In genomic region chr16:49369638-49370219, GRCh38 we compare ENCODE assay signal across 19 cellular contexts. TPM values are rescaled to one million over a fixed set of nuclear protein-coding genes. Genes with fewer than 3 reads are reported as not detected.
DNase-seq lines count a peak whose midpoint lies in the region; ATAC-seq, FAIRE-seq and TF ChIP-seq lines count a peak whose summit lies in the region.
"Had no signal": no experiment of that assay in that cellular context is flagged by ENCODE, and none has a peak within 500 bp of the region (broad histone marks: within the 10 kb centered on the region; RNA-seq: fewer than 3 reads in every experiment).

No MANE protein-coding gene starts in this region.

- H3K18ac ChIP-seq in H1 (ENCODE audit: extremely low read depth, low read length) (peak overlapping the region; percentile 17; the same call in 1 of the 2 replicates), mesendoderm (ENCODE audit: low read length) (no peak overlapping the region)

- H3K4me1 ChIP-seq in HUES6 (ENCODE audit: control insufficient read depth, insufficient read depth, low read length) (peaks cover 50% of the 10 kb centered on the region), H1 (replicated peaks in 1 of 4; ENCODE audit: control insufficient read depth in 3 of 4, insufficient read depth in 4 of 4, low read length in 3 of 4) (peaks cover 0 to 22% (median 8%) of the 10 kb centered on the region in 4 experiments; a peak in 4 of 7 replicates), mesendoderm (ENCODE audit: control insufficient read depth, low read depth, low read length) (peaks cover 8% of the 10 kb centered on the region)
- H3K4me1 ChIP-seq: Caco-2, HAP-1 had no signal

- H3K27me3 ChIP-seq in HUES6 (ENCODE audit: control insufficient read depth, insufficient read depth, low read length), result no peaks in the 10 kb centered on the region
- no peaks in the 10 kb centered on the region; a peak in 1 of 7 replicates for H3K27me3 ChIP-seq in H1 (replicated peaks in 1 of 4; ENCODE audit: control insufficient read depth in 3 of 4, extremely low read depth in 1 of 4, insufficient read depth in 3 of 4, low read length in 3 of 4)
- no peaks in the 10 kb centered on the region for H3K27me3 ChIP-seq in mesendoderm (ENCODE audit: insufficient read depth, low read length, poor library complexity)
- H3K27me3 ChIP-seq: BLaER1 had no signal

- DNase-seq in ELF-1 (ENCODE audit: low read depth, low spot score) (peak; percentile 84), H1 (ENCODE audit: low read depth in 1 of 2, low spot score in 2 of 2) (peak in 1 of 2 experiments; percentile 80), mesendoderm (peak; percentile 57), nucleus accumbens (lab: John Stamatoyannopoulos, UW) (no peak)
- DNase-seq: 8988T; AML-193; Caco-2; CD8-positive, alpha-beta memory T cell; DND-41; GF-D8; GM23248 had no signal

- no peak for TF ChIP-seq CTCF in H1 (IDR thresholded peaks at IDR 0.05; ENCODE audit: control extremely low read depth in 1 of 3, insufficient read depth in 1 of 3, low read depth in 1 of 3, low read length in 3 of 3)

- peak overlapping the region; percentile 68 for H2BK20ac ChIP-seq in H1 (ENCODE audit: low read length)

- H2BK15ac ChIP-seq in H1 (ENCODE audit: low read length) (no peak overlapping the region), mesendoderm (replicated peaks; ENCODE audit: low read depth) (no peak overlapping the region)

- no peak for TF ChIP-seq EP300 in H1 (IDR thresholded peaks at IDR 0.05; ENCODE audit: borderline replicate concordance in 1 of 2, low read depth in 2 of 2, low read length in 2 of 2)

- no peak overlapping the region for H3K56ac ChIP-seq in H1 (replicated peaks; ENCODE audit: insufficient read length, low read depth, low read length)
- H3K56ac ChIP-seq in mesendoderm (ENCODE audit: low read length), result no peak overlapping the region

- H3K4me3 ChIP-seq in HUES6 (ENCODE audit: low read depth, low read length) (no peak overlapping the region), H1 (ENCODE audit: extremely low read depth in 1 of 4, insufficient read depth in 2 of 4, low read depth in 3 of 4, low read length in 4 of 4) (no peak overlapping the region), mesendoderm (ENCODE audit: low read length) (no peak overlapping the region)
- H3K4me3 ChIP-seq: BLaER1, GM23248, HAP-1 had no signal

- CTCF ChIA-PET in H1 (lab: Charles Lee; ENCODE audit: partially characterized antibody), result interaction anchor here (1.2 to 2.4 kb wide), 3 partner anchors 14 to 21 kb away, joined by 5 to 12 read pairs (median 6); no protein-coding TSS in a partner anchor

- no peak overlapping the region for H4K91ac ChIP-seq in H1 (replicated peaks; ENCODE audit: insufficient read length, low read length)

- POLR2A ChIA-PET in H1 (lab: Charles Lee; ENCODE audit: partially characterized antibody), result interaction anchor here (1.0 kb wide), 1 partner anchor 11 kb away, joined by 4 read pairs; no protein-coding TSS in a partner anchor

- H4K8ac ChIP-seq in H1 (ENCODE audit: extremely low read depth, insufficient read depth, low read length) (no peak overlapping the region), mesendoderm (ENCODE audit: low read depth, low read length) (no peak overlapping the region)

- ATAC-seq in HG03342 (IDR thresholded peaks at IDR 0.05; ENCODE audit: unreplicated experiment), result no peak
- ATAC-seq in GM18517 (IDR thresholded peaks at IDR 0.05; ENCODE audit: unreplicated experiment), result no peak
- ATAC-seq in HG03378 (IDR thresholded peaks at IDR 0.05; ENCODE audit: unreplicated experiment), result no peak

- H3K23ac ChIP-seq in H1 (ENCODE audit: insufficient read length), result no peak overlapping the region
- no peak overlapping the region for H3K23ac ChIP-seq in mesendoderm (ENCODE audit: low read length)

- no peak for TF ChIP-seq POLR2A in H1 (IDR thresholded peaks at IDR 0.05; ENCODE audit: control extremely low read depth in 1 of 2, low read depth in 2 of 2, low read length in 2 of 2)

- TF ChIP-seq RAD21 in H1 (IDR thresholded peaks at IDR 0.05 in 1 of 2, conservative IDR thresholded peaks at IDR 0.05 in 1 of 2; ENCODE audit: low read depth in 2 of 2, low read length in 2 of 2), result no peak

- FAIRE-seq in H1 (lab: Jason Lieb, UNC), result no peak
- FAIRE-seq: GM18507 had no signal

- WGBS in H1 (ENCODE audit: extremely low coverage in 1 of 2, insufficient coverage in 1 of 2, insufficient read length in 1 of 2, insufficient replicate concordance in 2 of 2, low coverage in 1 of 2, low lambda C conversion rate in 2 of 2, missing lambda C conversion rate in 1 of 2), 2 experiments, result 78% methylated on average over 3 of the region's 3 CpGs; no CpG with 5 or more reads in 1 of the 2 experiments
- WGBS in mesendoderm (ENCODE audit: extremely low coverage, insufficient coverage, low lambda C conversion rate), result no CpG with 5 or more reads among the region's 3 CpGs

- H4K5ac ChIP-seq in H1 (ENCODE audit: insufficient read length, low read depth, low read length) (peak overlapping the region; percentile 4), mesendoderm (ENCODE audit: low read length) (no peak overlapping the region)

- no peak overlapping the region for H3K14ac ChIP-seq in H1 (ENCODE audit: insufficient read length)

- H2BK5ac ChIP-seq in H1 (ENCODE audit: low read depth, low read length) (peak overlapping the region; percentile 1; the same call in 1 of the 2 replicates), mesendoderm (ENCODE audit: low read length) (no peak overlapping the region)

- H3K9me3 ChIP-seq in HUES6 (ENCODE audit: control insufficient read depth, insufficient read depth, low read depth, low read length) (peaks cover 4% of the 10 kb centered on the region; the same call in 1 of the 2 replicates), H1 (ENCODE audit: insufficient read depth in 2 of 2, low read depth in 1 of 2, low read length in 1 of 2) (peaks cover 4 to 5% of the 10 kb centered on the region in 2 experiments; a peak in 2 of 4 replicates)
- H3K9me3 ChIP-seq: Caco-2, HAP-1 had no signal

- peak overlapping the region; percentile 88; the same call in 1 of the 2 replicates for H2BK12ac ChIP-seq in H1 (ENCODE audit: low read depth, low read length)

- no peak overlapping the region for H3K9ac ChIP-seq in HUES6 (ENCODE audit: low read length)
- no peak overlapping the region; a peak in 1 of 7 replicates for H3K9ac ChIP-seq in H1 (replicated peaks in 1 of 4; ENCODE audit: extremely low read depth in 1 of 4, low read depth in 3 of 4, low read length in 3 of 4)
- H3K9ac ChIP-seq in mesendoderm (ENCODE audit: low read length), result no peak overlapping the region
- H3K9ac ChIP-seq: BLaER1, GM23248 had no signal

- H3K79me2 ChIP-seq in H1 (ENCODE audit: control insufficient read depth in 1 of 2, insufficient read depth in 2 of 2, low read length in 2 of 2) (no peaks in the 10 kb centered on the region), mesendoderm (ENCODE audit: control insufficient read depth, insufficient read depth, low read length) (no peaks in the 10 kb centered on the region)

- no peak overlapping the region for H3K4ac ChIP-seq in H1 (replicated peaks; ENCODE audit: insufficient read length, low read depth, low read length)
- no peak overlapping the region for H3K4ac ChIP-seq in mesendoderm (ENCODE audit: low read depth, low read length)

- no peaks in the 10 kb centered on the region for H4K20me1 ChIP-seq in H1 (replicated peaks in 1 of 2; ENCODE audit: control insufficient read depth in 1 of 2, insufficient read depth in 2 of 2, low read length in 2 of 2)
- H4K20me1 ChIP-seq: BLaER1 had no signal

- H3K79me1 ChIP-seq in H1 (ENCODE audit: low read depth, low read length) (no peaks in the 10 kb centered on the region; the same call in 1 of the 2 replicates), mesendoderm (ENCODE audit: low read length) (no peaks in the 10 kb centered on the region)

- H3K23me2 ChIP-seq in H1 (ENCODE audit: low read depth, low read length), result peaks cover 2% of the 10 kb centered on the region; the same call in 1 of the 2 replicates

- H3K36me3 ChIP-seq in HUES6 (ENCODE audit: control insufficient read depth, insufficient read depth, low read length) (no peaks in the 10 kb centered on the region), H1 (ENCODE audit: control insufficient read depth in 2 of 4, insufficient read depth in 4 of 4, low read length in 3 of 4) (no peaks in the 10 kb centered on the region), mesendoderm (ENCODE audit: control insufficient read depth, insufficient read depth, low read length) (no peaks in the 10 kb centered on the region)
- H3K36me3 ChIP-seq: BLaER1, HAP-1 had no signal

- H2AK5ac ChIP-seq in H1 (ENCODE audit: low read depth, low read length) (no peak overlapping the region), mesendoderm (ENCODE audit: low read length) (no peak overlapping the region)

- H3K4me2 ChIP-seq in H1 (ENCODE audit: insufficient read depth in 1 of 2, low read depth in 2 of 2, low read length in 2 of 2) (no peak overlapping the region; a peak in 1 of 4 replicates), mesendoderm (ENCODE audit: low read length) (no peak overlapping the region)
- H3K4me2 ChIP-seq: BLaER1 had no signal

- peak overlapping the region; percentile 96; the same call in 1 of the 2 replicates for H3K27ac ChIP-seq in HUES6 (ENCODE audit: low read depth, low read length)
- H3K27ac ChIP-seq in H1 (ENCODE audit: low read depth, low read length), result no peak overlapping the region
- H3K27ac ChIP-seq in mesendoderm (ENCODE audit: low read depth, low read length), result no peak overlapping the region
- H3K27ac ChIP-seq: BLaER1, GM23248 had no signal

- H2BK120ac ChIP-seq in H1 (replicated peaks; ENCODE audit: low read depth, low read length) (no peak overlapping the region), mesendoderm (ENCODE audit: low read depth, low read length) (no peak overlapping the region)

- 0 out of 2 replicates have a peak overlapping the region, but pooled peaks have one; percentile 19 for H2AFZ ChIP-seq in H1 (ENCODE audit: low read length)
- H2AFZ ChIP-seq: GM23248 had no signal

TF ChIP-seq in H1, 55 proteins besides CTCF, POLR2A, EP300 and RAD21:
- TF ChIP-seq YY1 (IDR thresholded peaks at IDR 0.05; ENCODE audit: low read depth, low read length), result peak; percentile 75
- TF ChIP-seq CREB1 (IDR thresholded peaks at IDR 0.05), result no peak

RNA-seq across cellular contexts. Expression of gene C16orf78, which starts 3.9 kb away (rescaled TPM):
- not detected in 2 replicates for total RNA-seq in H1 (2021; fragmentation: NEBNext Ultra II Directional; extraction: Animal tissue kit (Norgen Biotek cat#: 25700))
- polyA plus RNA-seq in H1 (2011; rRNA removed), result not detected in 2 replicates
- not detected for polyA plus RNA-seq in H1 (2011; cell fraction: cytosol; rRNA removed)
- not detected for polyA plus RNA-seq in H1 (2011; cell fraction: nucleus; rRNA removed)
- not detected in 4 replicates for polyA plus RNA-seq in H1 (2012, experiment 1 of 2)
- not detected for polyA plus RNA-seq in H1 (2012, experiment 2 of 2)
- not detected for polyA plus RNA-seq in H1 (2013, experiment 1 of 2)
- polyA plus RNA-seq in H1 (2013, experiment 2 of 2), result not detected
- polyA minus RNA-seq in H1 (2011; rRNA and poly(A)+ RNA removed), result not detected in 2 replicates
- not detected for polyA minus RNA-seq in H1 (2011; cell fraction: cytosol; rRNA and poly(A)+ RNA removed)
- not detected for polyA minus RNA-seq in H1 (2011; cell fraction: nucleus; rRNA and poly(A)+ RNA removed)
- polyA plus RNA-seq in mesendoderm (2013, experiment 1 of 2), result 0.17 TPM
- 0.27 TPM for polyA plus RNA-seq in mesendoderm (2013, experiment 2 of 2)
- total RNA-seq: Caco-2; CD8-positive, alpha-beta memory T cell; GM23248; HT-29 had no signal
- polyA plus RNA-seq: CD8-positive, alpha-beta memory T cell; GM23248 had no signal

Comparison
In these comparisons a context has a peak if more than half of its experiments do, and no peak if none do; other contexts are left out.
1. DNase-seq: peak in ELF-1 (single experiment) and mesendoderm (single experiment); none in nucleus accumbens (0 of 56).